In genomic region chr14:85817430-85817829, GRCh38 we compare ENCODE assay signal across 27 cellular contexts.
"Had no signal": no experiment of that assay in that cellular context is flagged by ENCODE, and none has a peak within 500 bp of the region (broad histone marks: within the 10 kb centered on the region; RNA-seq: fewer than 3 reads in every experiment).

No MANE protein-coding gene starts in this region.

- H3K27ac ChIP-seq: adrenal gland, body of pancreas, colonic mucosa, epithelial cell of prostate, esophagus squamous epithelium, heart left ventricle had no signal

- H3K27me3 ChIP-seq: adrenal gland, body of pancreas, colonic mucosa, esophagus squamous epithelium, heart left ventricle had no signal

- DNase-seq: activated CD4-positive, alpha-beta memory T cell treated with anti-CD3 and anti-CD28 coated beads for 36 hours; activated CD4-positive, alpha-beta T cell treated with anti-CD3 and anti-CD28 coated beads for 36 hours; activated CD4-positive, alpha-beta T cell treated with anti-CD3 and anti-CD28 coated beads, Interleukin-2, amount 10 ng/mL, durations not matched to agents 24 days and 14 days; activated CD4-positive, CD25-positive, alpha-beta regulatory T cell; activated CD4-positive, CD25-positive, alpha-beta regulatory T cell treated with anti-CD3 and anti-CD28 coated beads, Interleukin-2, amount 50 U/mL, for 72 hours; activated CD8-positive, alpha-beta memory T cell treated with anti-CD3 and anti-CD28 coated beads, Interleukin-2, amount 10 ng/mL, durations not matched to agents 7 days and 5 days; activated CD8-positive, alpha-beta memory T cell treated with anti-CD3 and anti-CD28 coated beads, Interleukin-2, amount 50 U/mL, for 4 hours; activated CD8-positive, alpha-beta T cell treated with anti-CD3 and anti-CD28 coated beads, Interleukin-2, amount 10 ng/mL, durations not matched to agents 7 days and 5 days; activated effector memory CD4-positive, alpha-beta T cell treated with anti-CD3 and anti-CD28 coated beads, Interleukin-2, amount 50 U/mL, for 16 hours; activated naive CD4-positive, alpha-beta T cell treated with anti-CD3 and anti-CD28 coated beads for 36 hours; activated naive CD8-positive, alpha-beta T cell treated with anti-CD3 and anti-CD28 coated beads for 36 hours; activated naive CD8-positive, alpha-beta T cell treated with anti-CD3 and anti-CD28 coated beads, Interleukin-2, amount 50 U/mL, for 24 hours; activated T-cell treated with anti-CD3 and anti-CD28 coated beads, Interleukin-2, amount 50 U/mL, for 1 hour; activated T-cell treated with anti-CD3 and anti-CD28 coated beads, Interleukin-2, amount 50 U/mL, for 48 hours; adrenal gland; amygdala; aorta; body of pancreas; caudate nucleus; colonic mucosa; effector CD8-positive, alpha-beta T cell; esophagus squamous epithelium; foreskin melanocyte; glutamatergic neuron; heart left ventricle; T-helper 2 cell had no signal

- H3K9me3 ChIP-seq: adrenal gland, body of pancreas, colonic mucosa, esophagus squamous epithelium, heart left ventricle had no signal

- H3K4me1 ChIP-seq: adrenal gland, body of pancreas, colonic mucosa, esophagus squamous epithelium, heart left ventricle had no signal

- H3K36me3 ChIP-seq: adrenal gland, colonic mucosa, esophagus squamous epithelium, heart left ventricle had no signal

- H3K4me3 ChIP-seq: adrenal gland, body of pancreas, colonic mucosa, esophagus squamous epithelium, heart left ventricle had no signal
